In genomic region chr6:20401403-20402180, GRCh38 we compare ENCODE assay signal across 8 cellular contexts. TPM values are rescaled to one million over a fixed set of nuclear protein-coding genes. Genes with fewer than 3 reads are reported as not detected.
DNase-seq lines count a peak whose midpoint lies in the region; ATAC-seq, FAIRE-seq and TF ChIP-seq lines count a peak whose summit lies in the region.

E2F3 (plus strand) TSS chr6:20401879; CDS start chr6:20402233, 354 bp downstream.

- peaks cover 4% of the 10 kb centered on the region; the same call in 1 of the 2 replicates for H3K79me1 ChIP-seq in H1 (ENCODE audit: low read depth, low read length)
- peaks cover 1% of the 10 kb centered on the region for H3K79me1 ChIP-seq in mesenchymal stem cell (replicated peaks; ENCODE audit: low read length, poor library complexity, severe bottlenecking)

- H3K56ac ChIP-seq in H1 (replicated peaks; ENCODE audit: insufficient read length, low read depth, low read length), result peak within 1 kb of the TSS; percentile 72

- peak; percentile 96 to 98 for TF ChIP-seq POLR2A in H1 (IDR thresholded peaks at IDR 0.05; ENCODE audit: control extremely low read depth in 1 of 2, low read depth in 2 of 2, low read length in 2 of 2)

- peak; percentile 100 for DNase-seq in COR-L47 (lab: John Stamatoyannopoulos, UW)
- DNase-seq in HUDEP-2 (lab: John Stamatoyannopoulos, UW; ENCODE audit: unreplicated experiment in 76 of 76), result peak in 75 of 76 experiments; percentile 91 to 100 (median 100)
- peak; percentile 97 for DNase-seq in NT2/D1 (ENCODE audit: low read depth, low spot score)
- DNase-seq in activated CD8-positive, alpha-beta memory T cell treated with anti-CD3 and anti-CD28 coated beads, Interleukin-2, amount 10 ng/mL, durations not matched to agents 7 days and 5 days, result peak; percentile 100
- peak; percentile 95 to 99 for DNase-seq in H1 (ENCODE audit: low read depth in 1 of 2, low spot score in 2 of 2)
- peak; percentile 100 for DNase-seq in mesenchymal stem cell
- DNase-seq in stimulated activated CD8-positive, alpha-beta memory T cell treated with anti-CD3 and anti-CD28 coated beads, Interleukin-12 subunit alpha, Interleukin-12 subunit beta, amount 100 ng/mL, for 4 hours (ENCODE audit: low read depth), result peak; percentile 96

- peak; percentile 84 for ATAC-seq in GM21381 (IDR thresholded peaks at IDR 0.05; ENCODE audit: unreplicated experiment)
- peak; percentile 84 for ATAC-seq in activated CD8-positive, alpha-beta memory T cell treated with anti-CD3 and anti-CD28 coated beads, Interleukin-2, amount 10 ng/mL, durations not matched to agents 7 days and 5 days

- H3K23me2 ChIP-seq in H1 (ENCODE audit: low read depth, low read length), result peaks cover 8% of the 10 kb centered on the region

- peak within 1 kb of the TSS; percentile 93 for H3K9ac ChIP-seq in NT2/D1 (ENCODE audit: insufficient read length, low read depth)
- peak within 1 kb of the TSS; percentile 93 to 100 (median 96) for H3K9ac ChIP-seq in H1 (replicated peaks in 1 of 4; ENCODE audit: extremely low read depth in 1 of 4, low read depth in 3 of 4, low read length in 3 of 4)
- H3K9ac ChIP-seq in mesenchymal stem cell (ENCODE audit: low read length), result peak within 1 kb of the TSS; percentile 81

- H3K23ac ChIP-seq in H1 (ENCODE audit: insufficient read length) (no peak within 1 kb of the TSS), mesenchymal stem cell (ENCODE audit: low read length in 2 of 2) (peak within 1 kb of the TSS; percentile 60 to 98)

- H4K20me1 ChIP-seq in H1 (replicated peaks in 1 of 2; ENCODE audit: control insufficient read depth in 1 of 2, insufficient read depth in 2 of 2, low read length in 2 of 2), result peaks cover 2% of the 10 kb centered on the region in 2 experiments

- H2BK5ac ChIP-seq in H1 (ENCODE audit: low read depth, low read length), result peak within 1 kb of the TSS; percentile 82
- H2BK5ac ChIP-seq in mesenchymal stem cell (ENCODE audit: low read depth, low read length, poor library complexity, severe bottlenecking), result peak within 1 kb of the TSS; percentile 95

- H3K4me3 Mint-ChIP-seq in activated CD8-positive, alpha-beta memory T cell treated with anti-CD3 and anti-CD28 coated beads, Interleukin-2, amount 10 ng/mL, durations not matched to agents 7 days and 5 days, result peak within 1 kb of the TSS; percentile 92

- H2BK12ac ChIP-seq in H1 (ENCODE audit: low read depth, low read length) (no peak within 1 kb of the TSS), mesenchymal stem cell (ENCODE audit: low read length in 2 of 2) (peak within 1 kb of the TSS in 1 of 2 experiments; percentile 39)

- no peaks in the 10 kb centered on the region for H3K27me3 ChIP-seq in NT2/D1 (ENCODE audit: insufficient read depth, insufficient read length)
- no peaks in the 10 kb centered on the region; a peak in 1 of 7 replicates for H3K27me3 ChIP-seq in H1 (replicated peaks in 1 of 4; ENCODE audit: control insufficient read depth in 3 of 4, extremely low read depth in 1 of 4, insufficient read depth in 3 of 4, low read length in 3 of 4)
- peaks cover 0 to 4% of the 10 kb centered on the region in 2 experiments for H3K27me3 ChIP-seq in mesenchymal stem cell (ENCODE audit: control insufficient read depth in 1 of 2, insufficient read depth in 1 of 2, low read length in 2 of 2)

- H3K4me2 ChIP-seq in H1 (ENCODE audit: insufficient read depth in 1 of 2, low read depth in 2 of 2, low read length in 2 of 2) (peak within 1 kb of the TSS; percentile 92 to 93), mesenchymal stem cell (ENCODE audit: low read length, poor library complexity, severe bottlenecking) (peak within 1 kb of the TSS; percentile 100)

- peak within 1 kb of the TSS; percentile 73 for H3K4ac ChIP-seq in H1 (replicated peaks; ENCODE audit: insufficient read length, low read depth, low read length)
- H3K4ac ChIP-seq in mesenchymal stem cell (ENCODE audit: low read depth in 1 of 2, low read length in 2 of 2), result peak within 1 kb of the TSS; percentile 87 to 95

- POLR2A ChIA-PET in H1 (lab: Charles Lee; ENCODE audit: partially characterized antibody), result interaction anchor here (0.7 to 1.9 kb wide), 7 partner anchors 9 to 126 kb away, joined by 3 to 7 read pairs (median 3); no protein-coding TSS in a partner anchor

- H3K9me3 Mint-ChIP-seq in activated CD8-positive, alpha-beta memory T cell treated with anti-CD3 and anti-CD28 coated beads, Interleukin-2, amount 10 ng/mL, durations not matched to agents 7 days and 5 days (ENCODE audit: low read depth), result no peaks in the 10 kb centered on the region

- H3K27ac ChIP-seq in H1 (ENCODE audit: low read depth, low read length), result peak within 1 kb of the TSS; percentile 93
- peak within 1 kb of the TSS; percentile 73 for H3K27ac ChIP-seq in mesenchymal stem cell (ENCODE audit: low read length, poor library complexity, severe bottlenecking)

- H3K79me2 ChIP-seq in H1 (ENCODE audit: control insufficient read depth in 1 of 2, insufficient read depth in 2 of 2, low read length in 2 of 2), result peaks cover 12 to 32% of the 10 kb centered on the region in 2 experiments

- H3K36me3 Mint-ChIP-seq in activated CD8-positive, alpha-beta memory T cell treated with anti-CD3 and anti-CD28 coated beads, Interleukin-2, amount 10 ng/mL, durations not matched to agents 7 days and 5 days, result peaks cover 14% of the 10 kb centered on the region

- H3K4me3 ChIP-seq in NT2/D1 (ENCODE audit: insufficient read length, low read depth), result peak within 1 kb of the TSS; percentile 57
- H3K4me3 ChIP-seq in H1 (ENCODE audit: extremely low read depth in 1 of 4, insufficient read depth in 2 of 4, low read depth in 3 of 4, low read length in 4 of 4), result peak within 1 kb of the TSS; percentile 62 to 88 (median 84)
- peak within 1 kb of the TSS; percentile 77 to 96 for H3K4me3 ChIP-seq in mesenchymal stem cell (ENCODE audit: insufficient read depth in 1 of 2, low read depth in 1 of 2, low read length in 2 of 2)

- H3K18ac ChIP-seq in H1 (ENCODE audit: extremely low read depth, low read length) (peak within 1 kb of the TSS; percentile 85), mesenchymal stem cell (ENCODE audit: low read depth in 1 of 2, low read length in 2 of 2) (peak within 1 kb of the TSS; percentile 97 to 99)

- H4K5ac ChIP-seq in H1 (ENCODE audit: insufficient read length, low read depth, low read length), result peak within 1 kb of the TSS; percentile 71

- peak within 1 kb of the TSS; percentile 93 for H3K27ac Mint-ChIP-seq in activated CD8-positive, alpha-beta memory T cell treated with anti-CD3 and anti-CD28 coated beads, Interleukin-2, amount 10 ng/mL, durations not matched to agents 7 days and 5 days

- TF ChIP-seq EP300 in H1 (IDR thresholded peaks at IDR 0.05; ENCODE audit: borderline replicate concordance in 1 of 2, low read depth in 2 of 2, low read length in 2 of 2), result no peak

- no peak for TF ChIP-seq CTCF in H1 (IDR thresholded peaks at IDR 0.05; ENCODE audit: control extremely low read depth in 1 of 3, insufficient read depth in 1 of 3, low read depth in 1 of 3, low read length in 3 of 3)

- H4K91ac ChIP-seq in H1 (replicated peaks; ENCODE audit: insufficient read length, low read length) (peak within 1 kb of the TSS; percentile 83), mesenchymal stem cell (ENCODE audit: low read length) (peak within 1 kb of the TSS; percentile 92)

- H4K8ac ChIP-seq in H1 (ENCODE audit: extremely low read depth, insufficient read depth, low read length) (peak within 1 kb of the TSS; percentile 98), mesenchymal stem cell (ENCODE audit: low read length) (peak within 1 kb of the TSS; percentile 89)

- CTCF ChIA-PET in activated CD8-positive, alpha-beta memory T cell treated with anti-CD3 and anti-CD28 coated beads, Interleukin-2, amount 10 ng/mL, durations not matched to agents 7 days and 5 days (lab: Charles Lee), result no interaction called here
- CTCF ChIA-PET in H1 (lab: Charles Lee; ENCODE audit: partially characterized antibody), result interaction anchor here (0.6 to 2.8 kb wide), 6 partner anchors 11 to 261 kb away, joined by 3 to 7 read pairs (median 4); no protein-coding TSS in a partner anchor

- H2AK5ac ChIP-seq in H1 (ENCODE audit: low read depth, low read length), result no peak within 1 kb of the TSS
- H2AK5ac ChIP-seq in mesenchymal stem cell (ENCODE audit: low read length, severe bottlenecking), result no peak within 1 kb of the TSS

- no peaks in the 10 kb centered on the region for H3K27me3 Mint-ChIP-seq in activated CD8-positive, alpha-beta memory T cell treated with anti-CD3 and anti-CD28 coated beads, Interleukin-2, amount 10 ng/mL, durations not matched to agents 7 days and 5 days

- TF ChIP-seq RAD21 in H1 (IDR thresholded peaks at IDR 0.05 in 1 of 2, conservative IDR thresholded peaks at IDR 0.05 in 1 of 2; ENCODE audit: low read depth in 2 of 2, low read length in 2 of 2), result no peak

- H3K4me1 ChIP-seq in NT2/D1 (ENCODE audit: insufficient read depth, insufficient read length) (no peaks in the 10 kb centered on the region), H1 (replicated peaks in 1 of 4; ENCODE audit: control insufficient read depth in 3 of 4, insufficient read depth in 4 of 4, low read length in 3 of 4) (peaks cover 0 to 3% (median under 1%) of the 10 kb centered on the region in 4 experiments; a peak in 3 of 7 replicates), mesenchymal stem cell (ENCODE audit: control insufficient read depth, insufficient read depth, low read depth, low read length) (peaks cover 3% of the 10 kb centered on the region)

- 1% methylated on average over 45 of the region's 57 CpGs; no CpG with 5 or more reads in 1 of the 2 experiments for WGBS in H1 (ENCODE audit: extremely low coverage in 1 of 2, insufficient coverage in 1 of 2, insufficient read length in 1 of 2, insufficient replicate concordance in 2 of 2, low coverage in 1 of 2, low lambda C conversion rate in 2 of 2, missing lambda C conversion rate in 1 of 2), 2 experiments
- 1% methylated on average over 48 of the region's 57 CpGs for WGBS in mesenchymal stem cell

- H2AFZ ChIP-seq in H1 (ENCODE audit: low read length) (peak within 1 kb of the TSS; percentile 82; the same call in 1 of the 2 replicates), mesenchymal stem cell (ENCODE audit: low read depth, low read length) (peak within 1 kb of the TSS; percentile 62)

- H3K4me1 Mint-ChIP-seq in activated CD8-positive, alpha-beta memory T cell treated with anti-CD3 and anti-CD28 coated beads, Interleukin-2, amount 10 ng/mL, durations not matched to agents 7 days and 5 days, result peaks cover 37% of the 10 kb centered on the region

- peak; percentile 96 for FAIRE-seq in H1 (lab: Jason Lieb, UNC)

- H2BK120ac ChIP-seq in H1 (replicated peaks; ENCODE audit: low read depth, low read length) (no peak within 1 kb of the TSS), mesenchymal stem cell (ENCODE audit: low read depth, low read length) (peak within 1 kb of the TSS; percentile 97)

- H3K36me3 ChIP-seq in NT2/D1 (ENCODE audit: insufficient read depth, insufficient read length, low read length) (peaks cover 9% of the 10 kb centered on the region), H1 (ENCODE audit: control insufficient read depth in 2 of 4, insufficient read depth in 4 of 4, low read length in 3 of 4) (peaks cover 2 to 8% (median 7%) of the 10 kb centered on the region in 4 experiments; a peak in 5 of 8 replicates), mesenchymal stem cell (ENCODE audit: control insufficient read depth in 1 of 2, insufficient read depth in 2 of 2, low read depth in 1 of 2, low read length in 2 of 2) (peaks cover 3 to 4% of the 10 kb centered on the region in 2 experiments)

- H2BK15ac ChIP-seq in H1 (ENCODE audit: low read length), result peak within 1 kb of the TSS; percentile 75; the same call in 1 of the 2 replicates
- H2BK15ac ChIP-seq in mesenchymal stem cell (ENCODE audit: low read depth, poor library complexity, severe bottlenecking), result peak within 1 kb of the TSS; percentile 93

- no peak within 1 kb of the TSS for H3K14ac ChIP-seq in H1 (ENCODE audit: insufficient read length)
- peak within 1 kb of the TSS in 1 of 2 experiments; percentile 91 for H3K14ac ChIP-seq in mesenchymal stem cell (ENCODE audit: low read length in 2 of 2)

- no peak within 1 kb of the TSS for H2BK20ac ChIP-seq in H1 (ENCODE audit: low read length)

- H3K9me3 ChIP-seq in NT2/D1 (ENCODE audit: insufficient read depth, low read length), result no peaks in the 10 kb centered on the region
- no peaks in the 10 kb centered on the region for H3K9me3 ChIP-seq in H1 (ENCODE audit: insufficient read depth in 2 of 2, low read depth in 1 of 2, low read length in 1 of 2)
- no peaks in the 10 kb centered on the region for H3K9me3 ChIP-seq in mesenchymal stem cell (ENCODE audit: control insufficient read depth, low read length)

RNA-seq across cellular contexts. Expression of gene E2F3, which starts in this region (rescaled TPM):
- 10 to 100 TPM; 29.0 to 31.1 TPM for total RNA-seq in activated CD8-positive, alpha-beta memory T cell treated with anti-CD3 and anti-CD28 coated beads, Interleukin-2, amount 10 ng/mL, durations not matched to agents 7 days and 5 days
- 41.4 and 42.2 TPM in 2 replicates for total RNA-seq in H1 (2021; fragmentation: NEBNext Ultra II Directional; extraction: Animal tissue kit (Norgen Biotek cat#: 25700))
- 10.5 and 14.9 TPM in 2 replicates for polyA plus RNA-seq in H1 (2011; rRNA removed)
- 15.7 TPM for polyA plus RNA-seq in H1 (2011; cell fraction: cytosol; rRNA removed)
- 14.0 TPM for polyA plus RNA-seq in H1 (2011; cell fraction: nucleus; rRNA removed)
- polyA plus RNA-seq in H1 (2012, experiment 1 of 2), result 20.8 to 29.1 TPM (median 25.0 TPM) in 4 replicates
- polyA plus RNA-seq in H1 (2012, experiment 2 of 2), result 6.1 TPM
- 28.1 TPM for polyA plus RNA-seq in H1 (2013, experiment 1 of 2)
- polyA plus RNA-seq in H1 (2013, experiment 2 of 2), result 27.1 TPM
- polyA minus RNA-seq in H1 (2011; rRNA and poly(A)+ RNA removed), result 23.3 and 25.9 TPM in 2 replicates
- 15.0 TPM for polyA minus RNA-seq in H1 (2011; cell fraction: cytosol; rRNA and poly(A)+ RNA removed)
- 20.0 TPM for polyA minus RNA-seq in H1 (2011; cell fraction: nucleus; rRNA and poly(A)+ RNA removed)
- polyA plus RNA-seq in mesenchymal stem cell (2013, experiment 1 of 2), result 17.5 TPM
- polyA plus RNA-seq in mesenchymal stem cell (2013, experiment 2 of 2), result 17.7 TPM

Comparison
In these comparisons a context has a peak if more than half of its experiments do, and no peak if none do; other contexts are left out.
1. Peak in every context shown above with its lines: DNase-seq, ATAC-seq, H3K4me3 ChIP-seq and H3K27ac ChIP-seq.